2 cellular contexts compared by ENCODE assay signal in the genomic region with DNA sequence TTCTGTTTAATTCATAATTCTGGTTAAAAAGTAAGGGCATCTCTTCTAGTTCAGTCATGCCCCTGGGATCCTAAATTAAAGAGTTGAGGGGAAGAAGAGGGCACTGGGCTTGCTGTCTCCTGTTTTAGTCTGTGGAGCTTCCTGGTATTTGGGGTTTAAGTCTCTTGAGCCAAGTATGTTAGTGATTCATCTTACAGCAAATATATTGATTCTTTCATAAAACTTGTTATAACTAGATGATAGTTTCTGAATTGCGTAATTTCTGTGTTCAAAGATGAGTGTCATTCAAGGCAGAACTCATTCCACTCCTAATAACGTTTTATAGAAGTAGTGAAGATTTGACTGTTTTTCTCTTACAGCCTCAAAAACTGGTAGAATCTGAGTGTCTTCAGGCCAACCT.
TF ChIP-seq lines count a peak whose summit lies in the region.

No MANE protein-coding gene starts in this region.

TF ChIP-seq in A549, 52 proteins besides CTCF, POLR2A, EP300 and RAD21:
- no peak for TF ChIP-seq FOSL2 (IDR thresholded peaks at IDR 0.05)
- TF ChIP-seq FOSL2 (CRISPR knock-in tag; IDR thresholded peaks at IDR 0.05), result peak; percentile 17; the same call in 1 of the 2 replicates
- TF ChIP-seq CEBPB (IDR thresholded peaks at IDR 0.05), result peak; percentile 65 to 79; a peak in 3 of 4 replicates
- no peak for TF ChIP-seq ZFP36 (IDR thresholded peaks at IDR 0.05; ENCODE audit: borderline replicate concordance, partially characterized antibody)
- TF ChIP-seq MAFK (IDR thresholded peaks at IDR 0.05; ENCODE audit: partially characterized antibody), result no peak
- TF ChIP-seq GATA3 (IDR thresholded peaks at IDR 0.05; ENCODE audit: borderline replicate concordance), result no peak
- TF ChIP-seq POLR2AphosphoS2 (conservative IDR thresholded peaks at IDR 0.05; ENCODE audit: low read length), result no peak
- TF ChIP-seq RARB (CRISPR knock-in tag; IDR thresholded peaks at IDR 0.05), result 0 out of 2 replicates have a peak, but pooled peaks have one; percentile 23
- no peak for TF ChIP-seq HOXB13 (CRISPR knock-in tag; IDR thresholded peaks at IDR 0.05; ENCODE audit: low read depth)
- 0 out of 2 replicates have a peak, but pooled peaks have one; percentile 4 for TF ChIP-seq HOXA7 (CRISPR knock-in tag; IDR thresholded peaks at IDR 0.05)
- TF ChIP-seq ZNF302 (CRISPR knock-in tag; IDR thresholded peaks at IDR 0.05), result no peak
- TF ChIP-seq, protein P1, sequence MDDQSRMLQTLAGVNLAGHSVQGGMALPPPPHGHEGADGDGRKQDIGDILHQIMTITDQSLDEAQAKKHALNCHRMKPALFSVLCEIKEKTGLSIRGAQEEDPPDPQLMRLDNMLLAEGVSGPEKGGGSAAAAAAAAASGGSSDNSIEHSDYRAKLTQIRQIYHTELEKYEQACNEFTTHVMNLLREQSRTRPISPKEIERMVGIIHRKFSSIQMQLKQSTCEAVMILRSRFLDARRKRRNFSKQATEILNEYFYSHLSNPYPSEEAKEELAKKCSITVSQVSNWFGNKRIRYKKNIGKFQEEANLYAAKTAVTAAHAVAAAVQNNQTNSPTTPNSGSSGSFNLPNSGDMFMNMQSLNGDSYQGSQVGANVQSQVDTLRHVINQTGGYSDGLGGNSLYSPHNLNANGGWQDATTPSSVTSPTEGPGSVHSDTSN (IDR thresholded peaks at IDR 0.05), result no peak
- TF ChIP-seq, protein P2, sequence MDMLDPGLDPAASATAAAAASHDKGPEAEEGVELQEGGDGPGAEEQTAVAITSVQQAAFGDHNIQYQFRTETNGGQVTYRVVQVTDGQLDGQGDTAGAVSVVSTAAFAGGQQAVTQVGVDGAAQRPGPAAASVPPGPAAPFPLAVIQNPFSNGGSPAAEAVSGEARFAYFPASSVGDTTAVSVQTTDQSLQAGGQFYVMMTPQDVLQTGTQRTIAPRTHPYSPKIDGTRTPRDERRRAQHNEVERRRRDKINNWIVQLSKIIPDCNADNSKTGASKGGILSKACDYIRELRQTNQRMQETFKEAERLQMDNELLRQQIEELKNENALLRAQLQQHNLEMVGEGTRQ (IDR thresholded peaks at IDR 0.05), result no peak

TF ChIP-seq in GM23338, 12 proteins besides CTCF, POLR2A, EP300 and RAD21:
- no peak for TF ChIP-seq ZNF331 (CRISPR knock-in tag; IDR thresholded peaks at IDR 0.05; ENCODE audit: low read depth)
- no peak for TF ChIP-seq EZH2phosphoT487 (IDR thresholded peaks at IDR 0.05; ENCODE audit: unreplicated experiment)
- no peak for TF ChIP-seq STAT1 (IDR thresholded peaks at IDR 0.05; ENCODE audit: unreplicated experiment)
TF ChIP-seq in GM23338: peak in this region for 0.
